ENCODE assay signal across 8 cellular contexts in genomic region chr19:54102421-54103169, GRCh38. TPM values are rescaled to one million over a fixed set of nuclear protein-coding genes. Genes with fewer than 3 reads are reported as not detected.
DNase-seq lines count a peak whose midpoint lies in the region; ATAC-seq, FAIRE-seq and TF ChIP-seq lines count a peak whose summit lies in the region.

Gene NDUFA3 (plus strand): TSS chr19:54102855. CDS start chr19:54102879, 24 bp downstream.

- H3K27ac ChIP-seq in pancreas (peak within 1 kb of the TSS in 2 of 4 donors; percentile 28 to 50), tibial artery (peak within 1 kb of the TSS; percentile 63 to 77)

- H3K27ac Mint-ChIP-seq in activated naive CD8-positive, alpha-beta T cell treated with anti-CD3 and anti-CD28 coated beads, Interleukin-2, amount 50 U/mL, for 24 hours = peak within 1 kb of the TSS; percentile 92

- ATAC-seq in HG02763 (IDR thresholded peaks at IDR 0.05; ENCODE audit: unreplicated experiment) (peak; percentile 94), Right ventricle myocardium superior (ENCODE audit: poor library complexity) (peak; percentile 100), pancreas (peak; percentile 100)
- ATAC-seq in activated naive CD8-positive, alpha-beta T cell treated with anti-CD3 and anti-CD28 coated beads, Interleukin-2, amount 50 U/mL, for 24 hours = peak; percentile 98

- intact Hi-C loops in Right ventricle myocardium superior (cut with DNase I) (no loop called here), pancreas (cut with DNase I) (no loop called here), tibial artery (cut with DNase I; ENCODE audit: low total_unique reads) (no loop called here)

- H3K27me3 ChIP-seq in pancreas (no peaks in the 10 kb centered on the region), tibial artery (peaks cover 0 to 5% of the 10 kb centered on the region in 2 donors)

- no peaks in the 10 kb centered on the region for H3K27me3 Mint-ChIP-seq in activated naive CD8-positive, alpha-beta T cell treated with anti-CD3 and anti-CD28 coated beads, Interleukin-2, amount 50 U/mL, for 24 hours

- H3K4me3 ChIP-seq in GM12865 (ENCODE audit: low read depth, low read length) (peak within 1 kb of the TSS; percentile 94), pancreas (peak within 1 kb of the TSS; percentile 33 to 92 (median 84)), tibial artery (peak within 1 kb of the TSS; percentile 80 to 86)

- H3K4me1 Mint-ChIP-seq in activated naive CD8-positive, alpha-beta T cell treated with anti-CD3 and anti-CD28 coated beads, Interleukin-2, amount 50 U/mL, for 24 hours = peaks cover 18% of the 10 kb centered on the region

- H3K36me3 Mint-ChIP-seq in activated naive CD8-positive, alpha-beta T cell treated with anti-CD3 and anti-CD28 coated beads, Interleukin-2, amount 50 U/mL, for 24 hours (ENCODE audit: low read depth) = peaks cover 24% of the 10 kb centered on the region

- DNase-seq in GM12865 (ENCODE audit: low read depth) = peak; percentile 99
- peak; percentile 76 for DNase-seq in NCI-H1417 treated with DMSO at 0.1 percent for 48 hours (lab: John Stamatoyannopoulos, UW)
- DNase-seq in SW480 (ENCODE audit: low spot score) = peak; percentile 99
- DNase-seq in activated naive CD8-positive, alpha-beta T cell treated with anti-CD3 and anti-CD28 coated beads, Interleukin-2, amount 50 U/mL, for 24 hours = peak; percentile 96
- peak; percentile 99 for DNase-seq in Right ventricle myocardium superior
- DNase-seq in pancreas = peak; percentile 97 to 100 (median 98)
- DNase-seq in tibial artery = peak; percentile 98 to 99

- TF ChIP-seq CTCF in GM12865 (IDR thresholded peaks at IDR 0.05; ENCODE audit: insufficient read depth, low read depth, low read length, missing control alignments) (no peak), pancreas (IDR thresholded peaks at IDR 0.05) (no peak), tibial artery (IDR thresholded peaks at IDR 0.05) (no peak)

- H3K9me3 Mint-ChIP-seq in activated naive CD8-positive, alpha-beta T cell treated with anti-CD3 and anti-CD28 coated beads, Interleukin-2, amount 50 U/mL, for 24 hours = no peaks in the 10 kb centered on the region

- no peaks in the 10 kb centered on the region for H3K9me3 ChIP-seq in pancreas
- no peaks in the 10 kb centered on the region for H3K9me3 ChIP-seq in tibial artery

- FAIRE-seq in pancreas (lab: Jason Lieb, UNC) = peak; percentile 68

- H3K4me1 ChIP-seq in pancreas = peaks cover 0 to 5% (median 0%) of the 10 kb centered on the region in 3 donors
- H3K4me1 ChIP-seq in tibial artery = peaks cover 0 to 22% (median 10%) of the 10 kb centered on the region in 4 donors

- peak within 1 kb of the TSS; percentile 93 for H3K4me3 Mint-ChIP-seq in activated naive CD8-positive, alpha-beta T cell treated with anti-CD3 and anti-CD28 coated beads, Interleukin-2, amount 50 U/mL, for 24 hours

- H3K36me3 ChIP-seq in pancreas = peaks cover 0 to 10% (median 0%) of the 10 kb centered on the region in 3 donors
- peaks cover 12 to 23% (median 21%) of the 10 kb centered on the region in 3 donors for H3K36me3 ChIP-seq in tibial artery

- WGBS in pancreas, 2 donors = 2 to 3% methylated on average over 46 to 54 of the region's 54 CpGs

RNA-seq across cellular contexts. Expression of gene NDUFA3, which starts in this region (rescaled TPM):
- total RNA-seq in Right ventricle myocardium superior (493 TPM), pancreas (10 to 100 TPM; 27.7 to 52.1 (median 45.1) TPM)
- 100 to 1,000 TPM; 107 to 166 TPM for polyA plus RNA-seq in pancreas
